ENCODE assay signal across 8 cellular contexts in genomic region chr2:74529357-74530238, GRCh38. TPM values are rescaled to one million over a fixed set of nuclear protein-coding genes. Genes with fewer than 3 reads are reported as not detected.
DNase-seq lines count a peak whose midpoint lies in the region; ATAC-seq and TF ChIP-seq lines count a peak whose summit lies in the region.

Gene AUP1 (minus strand): TSS chr2:74529706. CDS start chr2:74529629, 77 bp downstream.
Gene HTRA2 (plus strand): TSS chr2:74529933. CDS start chr2:74530007, 74 bp downstream.

- no peaks in the 10 kb centered on the region for H3K9me3 ChIP-seq in ascending aorta
- H3K9me3 ChIP-seq in right cardiac atrium (ENCODE audit: control insufficient read depth, low read length): no peaks in the 10 kb centered on the region
- no peaks in the 10 kb centered on the region for H3K9me3 ChIP-seq in vagina

- peak within 1 kb of the TSS; percentile 94 for H3K27ac Mint-ChIP-seq in T-helper 2 cell treated with Interferon-gamma antibody and Interleukin-4, amounts not matched to agents 5 μg/mL and 100 μg/mL, for 36 hours

- H3K4me3 Mint-ChIP-seq in T-helper 2 cell treated with Interferon-gamma antibody and Interleukin-4, amounts not matched to agents 5 μg/mL and 100 μg/mL, for 36 hours: peak within 1 kb of the TSS; percentile 98

- WGBS in right cardiac atrium: under 1% methylated on average over 87 of the region's 87 CpGs

- DNase-seq in NCI-H1930 (lab: John Stamatoyannopoulos, UW): peak; percentile 96 to 98
- DNase-seq in T-helper 2 cell treated with Interferon-gamma antibody and Interleukin-4, amounts not matched to agents 5 μg/mL and 100 μg/mL, for 36 hours (ENCODE audit: low spot score): peak; percentile 96
- peak; percentile 95 to 99 for DNase-seq in ascending aorta (ENCODE audit: low spot score in 2 of 2)
- DNase-seq in right cardiac atrium: peak; percentile 99
- peak; percentile 98 for DNase-seq in putamen (ENCODE audit: low spot score)
- DNase-seq in vagina (ENCODE audit: extremely low spot score in 2 of 2): peak in 1 of 2 donors; percentile 99

- ATAC-seq in GM18499 (IDR thresholded peaks at IDR 0.05; ENCODE audit: insufficient read depth, unreplicated experiment) (peak; percentile 50), HG02943 (IDR thresholded peaks at IDR 0.05; ENCODE audit: low read depth, unreplicated experiment) (peak; percentile 84), right cardiac atrium (peak; percentile 97)

- H3K27ac ChIP-seq in ascending aorta (peak within 1 kb of the TSS; percentile 84 to 88), right cardiac atrium (ENCODE audit: low read length) (peak within 1 kb of the TSS; percentile 85), vagina (peak within 1 kb of the TSS; percentile 85)

- no peaks in the 10 kb centered on the region for H3K27me3 ChIP-seq in ascending aorta
- H3K27me3 ChIP-seq in right cardiac atrium (ENCODE audit: control insufficient read depth, insufficient read depth): no peaks in the 10 kb centered on the region
- H3K27me3 ChIP-seq in vagina: no peaks in the 10 kb centered on the region

- H3K9me3 Mint-ChIP-seq in T-helper 2 cell treated with Interferon-gamma antibody and Interleukin-4, amounts not matched to agents 5 μg/mL and 100 μg/mL, for 36 hours: no peaks in the 10 kb centered on the region

- peak in 1 of 2 donors; percentile 64 for TF ChIP-seq POLR2A in vagina (IDR thresholded peaks at IDR 0.05)

- peaks cover 60% of the 10 kb centered on the region for H3K36me3 Mint-ChIP-seq in T-helper 2 cell treated with Interferon-gamma antibody and Interleukin-4, amounts not matched to agents 5 μg/mL and 100 μg/mL, for 36 hours (ENCODE audit: low read depth)

- H3K36me3 ChIP-seq in ascending aorta: peaks cover 15 to 43% of the 10 kb centered on the region in 2 donors
- peaks cover 0 to 25% of the 10 kb centered on the region in 2 donors for H3K36me3 ChIP-seq in vagina

- intact Hi-C loops in ascending aorta (cut with DNase I) (loop anchor here (1.0 to 5.0 kb wide), 6 partner anchors 22 to 123 kb away; partner anchors contain the start of genes DOK1, PCGF1, SEMA4F and TTC31), right cardiac atrium (cut with DNase I) (loop anchor here in 2 of 4 donors (2.0 to 10.0 kb wide), 2 partner anchors 47 to 55 kb away; partner anchors contain the start of genes CCDC142 (in 1 of the 2) and TTC31 (in 1 of the 2)), vagina (cut with DNase I) (loop anchor here (2.0 kb wide), 1 partner anchor 65 kb away; the partner anchor contains the start of gene MOGS)

- H3K4me1 Mint-ChIP-seq in T-helper 2 cell treated with Interferon-gamma antibody and Interleukin-4, amounts not matched to agents 5 μg/mL and 100 μg/mL, for 36 hours (ENCODE audit: low read depth): peaks cover 38% of the 10 kb centered on the region

- H3K4me1 ChIP-seq in ascending aorta (peaks cover 13 to 21% of the 10 kb centered on the region in 2 donors), right cardiac atrium (ENCODE audit: control insufficient read depth, insufficient read depth, low read length) (peaks cover 3% of the 10 kb centered on the region), vagina (peaks cover 33% of the 10 kb centered on the region)

- H3K4me3 ChIP-seq in ascending aorta (peak within 1 kb of the TSS; percentile 78 to 85), right cardiac atrium (ENCODE audit: low read length) (peak within 1 kb of the TSS; percentile 92), vagina (peak within 1 kb of the TSS; percentile 87 to 88)

- TF ChIP-seq CTCF in ascending aorta (IDR thresholded peaks at IDR 0.05): peak in 1 of 3 experiments; percentile 18
- no peak for TF ChIP-seq CTCF in vagina (IDR thresholded peaks at IDR 0.05)

- no peaks in the 10 kb centered on the region for H3K27me3 Mint-ChIP-seq in T-helper 2 cell treated with Interferon-gamma antibody and Interleukin-4, amounts not matched to agents 5 μg/mL and 100 μg/mL, for 36 hours (ENCODE audit: low read depth)

RNA-seq across cellular contexts. Expression of gene AUP1, which starts in this region (rescaled TPM):
- 120 TPM for total RNA-seq in ascending aorta
- 10 to 100 TPM; 52.3 to 69.6 (median 63.3) TPM for total RNA-seq in right cardiac atrium
- polyA plus RNA-seq in right cardiac atrium: 75.3 TPM
- total RNA-seq in vagina: 124 TPM

RNA-seq across cellular contexts. Expression of gene HTRA2, which starts in this region (rescaled TPM):
- total RNA-seq in ascending aorta (80.1 TPM), right cardiac atrium (10 to 100 TPM; 26.3 to 31.2 (median 28.9) TPM), vagina (24.3 TPM)
- 27.8 TPM for polyA plus RNA-seq in right cardiac atrium
